Comparison of ENCODE assay signal across 12 cellular contexts in the genomic region with DNA sequence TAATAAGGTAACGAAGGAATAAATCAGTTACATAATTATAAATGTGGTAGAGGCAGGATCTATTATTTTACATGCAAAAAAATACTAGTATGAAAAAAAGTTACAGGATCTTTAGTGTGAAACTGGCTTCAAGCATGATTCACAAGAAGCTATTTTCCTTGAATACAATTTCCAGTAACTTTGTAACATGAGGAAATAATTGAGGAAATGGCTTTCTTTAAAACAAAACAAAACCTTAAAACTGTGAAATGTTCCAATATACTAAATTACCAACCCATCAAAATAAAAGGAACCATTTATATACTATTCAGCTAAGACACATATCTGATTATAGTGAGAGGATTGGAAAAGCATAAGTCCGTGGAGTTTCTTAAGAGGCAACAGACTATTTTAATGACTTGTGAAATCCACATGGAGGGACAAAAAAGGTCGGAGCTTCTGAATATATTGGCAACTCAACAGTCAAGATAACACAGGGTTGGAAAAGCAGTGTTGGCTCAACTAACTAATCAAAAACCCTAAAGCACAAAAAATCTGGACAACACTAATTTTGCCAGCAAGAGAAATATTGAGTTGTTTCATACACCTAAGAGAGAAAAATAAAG. TPM values are rescaled to one million over a fixed set of nuclear protein-coding genes. Genes with fewer than 3 reads are reported as not detected.
DNase-seq lines count a peak whose midpoint lies in the region; ATAC-seq and TF ChIP-seq lines count a peak whose summit lies in the region.
"Had no signal": no experiment of that assay in that cellular context is flagged by ENCODE, and none has a peak within 500 bp of the region (broad histone marks: within the 10 kb centered on the region; RNA-seq: fewer than 3 reads in every experiment).

No MANE protein-coding gene starts in this region.

- H3K9ac ChIP-seq in skeletal muscle satellite cell (ENCODE audit: low read depth, low read length) = peak overlapping the region; percentile 26

- H3K27me3 ChIP-seq in GM23338 (ENCODE audit: insufficient read depth) = no peaks in the 10 kb centered on the region
- no peaks in the 10 kb centered on the region for H3K27me3 ChIP-seq in skeletal muscle satellite cell (ENCODE audit: control insufficient read depth, insufficient read depth, low read length)

- H3K4me2 ChIP-seq in GM23338 (0 out of 2 replicates have a peak overlapping the region, but pooled peaks have one; percentile 17), skeletal muscle satellite cell (ENCODE audit: low read length) (peak overlapping the region; percentile 42)

- H4K20me1 ChIP-seq in GM23338 (replicated peaks; ENCODE audit: insufficient read depth) = 0 out of 2 replicates have a peak, but pooled peaks cover 4% of the 10 kb centered on the region

- ATAC-seq in GM23338 (no peak), T-helper 17 cell (no peak), HG02759 (IDR thresholded peaks at IDR 0.05; ENCODE audit: unreplicated experiment) (no peak), HG02938 (IDR thresholded peaks at IDR 0.05; ENCODE audit: unreplicated experiment) (no peak)

- no peak overlapping the region for H3K27ac Mint-ChIP-seq in GM23338
- peak overlapping the region; percentile 39 for H3K27ac Mint-ChIP-seq in T-helper 17 cell
- H3K27ac Mint-ChIP-seq: CD4-positive, CD25-positive, alpha-beta regulatory T cell had no signal

- peaks cover 5% of the 10 kb centered on the region; the same call in 1 of the 2 replicates for H3F3A ChIP-seq in GM23338 (replicated peaks; ENCODE audit: low read depth)

- H3K4me3 Mint-ChIP-seq in GM23338 = no peak overlapping the region
- H3K4me3 Mint-ChIP-seq in T-helper 17 cell = no peak overlapping the region

- no peak for DNase-seq in GM23338 (ENCODE audit: low spot score)
- DNase-seq in T-helper 17 cell = no peak
- peak; percentile 26 for DNase-seq in fibroblast of pulmonary artery (ENCODE audit: low read depth)
- no peak for DNase-seq in glomerular visceral epithelial cell (ENCODE audit: extremely low spot score)
- no peak for DNase-seq in SIG-M5 treated with dmso at 0.1 percent for 504 hours (lab: John Stamatoyannopoulos, UW; ENCODE audit: unreplicated experiment)
- DNase-seq: CD4-positive, CD25-positive, alpha-beta regulatory T cell; H7; NCI-H1694; NCI-H526 had no signal

- H3K36me3 Mint-ChIP-seq in GM23338 (ENCODE audit: low read depth) (peaks cover 26% of the 10 kb centered on the region), T-helper 17 cell (ENCODE audit: low read depth) (no peaks in the 10 kb centered on the region)
- H3K36me3 Mint-ChIP-seq: CD4-positive, CD25-positive, alpha-beta regulatory T cell had no signal

- H3K4me1 ChIP-seq in GM23338 (ENCODE audit: insufficient read depth) (peaks cover 40% of the 10 kb centered on the region), skeletal muscle satellite cell (ENCODE audit: control insufficient read depth, insufficient read depth, low read length) (peaks cover 46% of the 10 kb centered on the region)

- H3K9me3 Mint-ChIP-seq in GM23338 = no peaks in the 10 kb centered on the region

- no peak overlapping the region for H3K27ac ChIP-seq in GM23338 (ENCODE audit: low read depth)

- peaks cover 34% of the 10 kb centered on the region for H3K4me1 Mint-ChIP-seq in GM23338
- H3K4me1 Mint-ChIP-seq in T-helper 17 cell = peaks cover 12% of the 10 kb centered on the region

- H3K4me3 ChIP-seq in GM23338 (no peak overlapping the region), fibroblast of pulmonary artery (replicated peaks; ENCODE audit: low read depth, low read length) (no peak overlapping the region), skeletal muscle satellite cell (ENCODE audit: low read length) (no peak overlapping the region)

- H3K27me3 Mint-ChIP-seq in GM23338 (ENCODE audit: insufficient read depth, low read depth, poor library complexity) (peaks cover 7% of the 10 kb centered on the region), T-helper 17 cell (no peaks in the 10 kb centered on the region)

- TF ChIP-seq CTCF in GM23338 (conservative IDR thresholded peaks at IDR 0.05; ENCODE audit: low read depth in 2 of 2) (no peak), fibroblast of pulmonary artery (IDR thresholded peaks at IDR 0.05; ENCODE audit: low read length, missing control alignments) (no peak)

- peaks cover 81% of the 10 kb centered on the region for H3K79me2 ChIP-seq in GM23338 (replicated peaks; ENCODE audit: insufficient read depth)

- no peaks in the 10 kb centered on the region for H3K9me3 ChIP-seq in T-helper 17 cell (ENCODE audit: control insufficient read depth, low read length, poor library complexity, severe bottlenecking)
- no peaks in the 10 kb centered on the region for H3K9me3 ChIP-seq in skeletal muscle satellite cell (replicated peaks; ENCODE audit: low read length)

- no peak overlapping the region for H2AFZ ChIP-seq in GM23338

- H3K9me2 ChIP-seq in GM23338 (ENCODE audit: insufficient read depth) = no peaks in the 10 kb centered on the region

- H3K36me3 ChIP-seq in GM23338 (ENCODE audit: insufficient read depth) = peaks cover 4% of the 10 kb centered on the region; the same call in 1 of the 2 replicates
- peaks cover 33% of the 10 kb centered on the region for H3K36me3 ChIP-seq in skeletal muscle satellite cell (ENCODE audit: insufficient read depth, low read length)

TF ChIP-seq in GM23338, 12 proteins besides CTCF, POLR2A, EP300 and RAD21 (continues in another document):
- no peak for TF ChIP-seq EZH2 (IDR thresholded peaks at IDR 0.05; ENCODE audit: low read depth, unreplicated experiment)
- no peak for TF ChIP-seq CREB1 (CRISPR knock-in tag; IDR thresholded peaks at IDR 0.05; ENCODE audit: low read depth)
- TF ChIP-seq, protein P1, sequence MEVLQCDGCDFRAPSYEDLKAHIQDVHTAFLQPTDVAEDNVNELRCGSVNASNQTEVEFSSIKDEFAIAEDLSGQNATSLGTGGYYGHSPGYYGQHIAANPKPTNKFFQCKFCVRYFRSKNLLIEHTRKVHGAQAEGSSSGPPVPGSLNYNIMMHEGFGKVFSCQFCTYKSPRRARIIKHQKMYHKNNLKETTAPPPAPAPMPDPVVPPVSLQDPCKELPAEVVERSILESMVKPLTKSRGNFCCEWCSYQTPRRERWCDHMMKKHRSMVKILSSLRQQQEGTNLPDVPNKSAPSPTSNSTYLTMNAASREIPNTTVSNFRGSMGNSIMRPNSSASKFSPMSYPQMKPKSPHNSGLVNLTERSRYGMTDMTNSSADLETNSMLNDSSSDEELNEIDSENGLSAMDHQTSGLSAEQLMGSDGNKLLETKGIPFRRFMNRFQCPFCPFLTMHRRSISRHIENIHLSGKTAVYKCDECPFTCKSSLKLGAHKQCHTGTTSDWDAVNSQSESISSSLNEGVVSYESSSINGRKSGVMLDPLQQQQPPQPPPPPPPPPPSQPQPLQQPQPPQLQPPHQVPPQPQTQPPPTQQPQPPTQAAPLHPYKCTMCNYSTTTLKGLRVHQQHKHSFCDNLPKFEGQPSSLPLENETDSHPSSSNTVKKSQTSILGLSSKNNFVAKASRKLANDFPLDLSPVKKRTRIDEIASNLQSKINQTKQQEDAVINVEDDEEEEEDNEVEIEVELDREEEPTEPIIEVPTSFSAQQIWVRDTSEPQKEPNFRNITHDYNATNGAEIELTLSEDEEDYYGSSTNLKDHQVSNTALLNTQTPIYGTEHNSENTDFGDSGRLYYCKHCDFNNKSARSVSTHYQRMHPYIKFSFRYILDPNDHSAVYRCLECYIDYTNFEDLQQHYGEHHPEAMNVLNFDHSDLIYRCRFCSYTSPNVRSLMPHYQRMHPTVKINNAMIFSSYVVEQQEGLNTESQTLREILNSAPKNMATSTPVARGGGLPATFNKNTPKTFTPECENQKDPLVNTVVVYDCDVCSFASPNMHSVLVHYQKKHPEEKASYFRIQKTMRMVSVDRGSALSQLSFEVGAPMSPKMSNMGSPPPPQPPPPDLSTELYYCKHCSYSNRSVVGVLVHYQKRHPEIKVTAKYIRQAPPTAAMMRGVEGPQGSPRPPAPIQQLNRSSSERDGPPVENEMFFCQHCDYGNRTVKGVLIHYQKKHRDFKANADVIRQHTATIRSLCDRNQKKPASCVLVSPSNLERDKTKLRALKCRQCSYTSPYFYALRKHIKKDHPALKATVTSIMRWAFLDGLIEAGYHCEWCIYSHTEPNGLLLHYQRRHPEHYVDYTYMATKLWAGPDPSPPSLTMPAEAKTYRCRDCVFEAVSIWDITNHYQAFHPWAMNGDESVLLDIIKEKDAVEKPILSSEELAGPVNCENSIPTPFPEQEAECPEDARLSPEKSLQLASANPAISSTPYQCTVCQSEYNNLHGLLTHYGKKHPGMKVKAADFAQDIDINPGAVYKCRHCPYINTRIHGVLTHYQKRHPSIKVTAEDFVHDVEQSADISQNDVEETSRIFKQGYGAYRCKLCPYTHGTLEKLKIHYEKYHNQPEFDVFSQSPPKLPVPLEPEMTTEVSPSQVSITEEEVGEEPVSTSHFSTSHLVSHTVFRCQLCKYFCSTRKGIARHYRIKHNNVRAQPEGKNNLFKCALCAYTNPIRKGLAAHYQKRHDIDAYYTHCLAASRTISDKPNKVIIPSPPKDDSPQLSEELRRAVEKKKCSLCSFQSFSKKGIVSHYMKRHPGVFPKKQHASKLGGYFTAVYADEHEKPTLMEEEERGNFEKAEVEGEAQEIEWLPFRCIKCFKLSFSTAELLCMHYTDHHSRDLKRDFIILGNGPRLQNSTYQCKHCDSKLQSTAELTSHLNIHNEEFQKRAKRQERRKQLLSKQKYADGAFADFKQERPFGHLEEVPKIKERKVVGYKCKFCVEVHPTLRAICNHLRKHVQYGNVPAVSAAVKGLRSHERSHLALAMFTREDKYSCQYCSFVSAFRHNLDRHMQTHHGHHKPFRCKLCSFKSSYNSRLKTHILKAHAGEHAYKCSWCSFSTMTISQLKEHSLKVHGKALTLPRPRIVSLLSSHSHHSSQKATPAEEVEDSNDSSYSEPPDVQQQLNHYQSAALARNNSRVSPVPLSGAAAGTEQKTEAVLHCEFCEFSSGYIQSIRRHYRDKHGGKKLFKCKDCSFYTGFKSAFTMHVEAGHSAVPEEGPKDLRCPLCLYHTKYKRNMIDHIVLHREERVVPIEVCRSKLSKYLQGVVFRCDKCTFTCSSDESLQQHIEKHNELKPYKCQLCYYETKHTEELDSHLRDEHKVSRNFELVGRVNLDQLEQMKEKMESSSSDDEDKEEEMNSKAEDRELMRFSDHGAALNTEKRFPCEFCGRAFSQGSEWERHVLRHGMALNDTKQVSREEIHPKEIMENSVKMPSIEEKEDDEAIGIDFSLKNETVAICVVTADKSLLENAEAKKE (CRISPR knock-in tag; IDR thresholded peaks at IDR 0.05) = no peak
- no peak for TF ChIP-seq JUNB (IDR thresholded peaks at IDR 0.05; ENCODE audit: unreplicated experiment)
- TF ChIP-seq STAT1 (IDR thresholded peaks at IDR 0.05; ENCODE audit: unreplicated experiment) = no peak

RNA-seq across cellular contexts. Expression of a gene that starts 10.6 kb away (rescaled TPM):
- 20.4 and 26.2 TPM in 2 replicates for total RNA-seq in GM23338 (2014; rRNA removed; shearing (Covaris generic))
- polyA plus RNA-seq in GM23338 (2016; fragmentation: Nextera tagmentation; extraction: Ambion mirVana) = 6.2 and 6.9 TPM in 2 replicates
- 1 to 10 TPM in 1 of 2 donors, under 1 TPM in 1; 0.90 to 6.2 TPM for total RNA-seq in T-helper 17 cell
- total RNA-seq in skeletal muscle satellite cell (2012; rRNA removed) = 35.8 and 38.5 TPM in 2 replicates

RNA-seq across cellular contexts. Expression of a gene that starts 46.9 kb away (rescaled TPM):
- 13.0 and 16.4 TPM in 2 replicates for total RNA-seq in GM23338 (2014; rRNA removed; shearing (Covaris generic))
- polyA plus RNA-seq in GM23338 (2016; fragmentation: Nextera tagmentation; extraction: Ambion mirVana) = 6.3 and 7.3 TPM in 2 replicates
- 10 to 100 TPM; 41.5 to 42.0 TPM for total RNA-seq in T-helper 17 cell
- total RNA-seq in skeletal muscle satellite cell (2012; rRNA removed) = 18.3 and 19.2 TPM in 2 replicates
